Comparison of ENCODE assay signal across 6 cellular contexts in genomic region chr2:186530314-186530713, GRCh38.
"Had no signal": no experiment of that assay in that cellular context is flagged by ENCODE, and none has a peak within 500 bp of the region (broad histone marks: within the 10 kb centered on the region; RNA-seq: fewer than 3 reads in every experiment).

No MANE protein-coding gene starts in this region.

- DNase-seq: GM23248, GOT3, H9, HCEC 1CT, KG1 had no signal

- H3K4me3 Mint-ChIP-seq: H9 had no signal

- FAIRE-seq: HTR-8/SVneo had no signal

- H3K4me1 Mint-ChIP-seq: H9 had no signal

- H2AFZ ChIP-seq: GM23248 had no signal

- H3K9ac ChIP-seq: GM23248 had no signal

- H3K27ac Mint-ChIP-seq: H9 had no signal

- H3K27ac ChIP-seq: GM23248 had no signal

- H3K4me3 ChIP-seq: GM23248 had no signal
